Comparison of ENCODE assay signal across 7 cellular contexts in genomic region chr7:117124585-117125220, GRCh38.
DNase-seq lines count a peak whose midpoint lies in the region; ATAC-seq and TF ChIP-seq lines count a peak whose summit lies in the region.

No MANE protein-coding gene starts in this region.

- no peaks in the 10 kb centered on the region for H3K27me3 ChIP-seq in trophoblast cell (ENCODE audit: insufficient read depth, low read length)

- no peak overlapping the region for H3K4me2 ChIP-seq in trophoblast cell (ENCODE audit: low read length)

- no peak overlapping the region for H4K12ac ChIP-seq in trophoblast cell (ENCODE audit: low read depth, low read length)

- H3K36me3 Mint-ChIP-seq in activated CD4-positive, alpha-beta T cell treated with anti-CD3 and anti-CD28 coated beads, Interleukin-2, amount 10 ng/mL, durations not matched to agents 24 days and 14 days (ENCODE audit: low read depth): no peaks in the 10 kb centered on the region

- no peaks in the 10 kb centered on the region for H3K36me3 ChIP-seq in trophoblast cell (ENCODE audit: control insufficient read depth in 1 of 2, insufficient read depth in 2 of 2, low read length in 2 of 2)

- TF ChIP-seq POLR2A in GM18505 (IDR thresholded peaks at IDR 0.05; ENCODE audit: borderline replicate concordance, extremely low read depth, insufficient read depth, insufficient read length): no peak

- no peaks in the 10 kb centered on the region for H3K79me2 ChIP-seq in trophoblast cell (ENCODE audit: control insufficient read depth, insufficient read depth, low read length, poor library complexity)

- H2BK5ac ChIP-seq in trophoblast cell (ENCODE audit: low read depth, low read length, poor library complexity): no peak overlapping the region

- H3K27me3 Mint-ChIP-seq in activated CD4-positive, alpha-beta T cell treated with anti-CD3 and anti-CD28 coated beads, Interleukin-2, amount 10 ng/mL, durations not matched to agents 24 days and 14 days: peaks cover 8% of the 10 kb centered on the region

- no peaks in the 10 kb centered on the region for H3K79me1 ChIP-seq in trophoblast cell (ENCODE audit: low read length)

- H3K4me3 Mint-ChIP-seq in activated CD4-positive, alpha-beta T cell treated with anti-CD3 and anti-CD28 coated beads, Interleukin-2, amount 10 ng/mL, durations not matched to agents 24 days and 14 days: no peak overlapping the region

- ATAC-seq in GM18505 (IDR thresholded peaks at IDR 0.05; ENCODE audit: unreplicated experiment): peak; percentile 78
- peak; percentile 78 for ATAC-seq in HG02571 (IDR thresholded peaks at IDR 0.05; ENCODE audit: unreplicated experiment)

- DNase-seq in NAMALWA (ENCODE audit: low spot score) (peak; percentile 38), epithelial cell of prostate (ENCODE audit: low read depth, low spot score) (peak; percentile 57), trophoblast cell (peak; percentile 75 to 79), NCI-H526 treated with DMSO at 0.1 percent for 48 hours (lab: John Stamatoyannopoulos, UW) (no peak)
- peak; percentile 64 for DNase-seq in activated CD4-positive, alpha-beta T cell treated with anti-CD3 and anti-CD28 coated beads, Interleukin-2, amount 10 ng/mL, durations not matched to agents 24 days and 14 days

- no peaks in the 10 kb centered on the region for H3K9me3 ChIP-seq in trophoblast cell (ENCODE audit: insufficient read depth, low read depth, low read length)

- H3K18ac ChIP-seq in trophoblast cell (ENCODE audit: low read length): no peak overlapping the region

- H3K14ac ChIP-seq in trophoblast cell (ENCODE audit: low read length): no peak overlapping the region

- H2BK120ac ChIP-seq in trophoblast cell (ENCODE audit: insufficient read depth, low read length, poor library complexity): no peak overlapping the region

- H3K23ac ChIP-seq in trophoblast cell (ENCODE audit: low read length): no peak overlapping the region

- H3K4me1 ChIP-seq in trophoblast cell (ENCODE audit: control insufficient read depth in 1 of 2, insufficient read depth in 2 of 2, low read length in 2 of 2): no peaks in the 10 kb centered on the region

- H3K27ac Mint-ChIP-seq in activated CD4-positive, alpha-beta T cell treated with anti-CD3 and anti-CD28 coated beads, Interleukin-2, amount 10 ng/mL, durations not matched to agents 24 days and 14 days: no peak overlapping the region

- no peak overlapping the region for H4K8ac ChIP-seq in trophoblast cell (ENCODE audit: low read depth, low read length)

- no peak overlapping the region for H2AFZ ChIP-seq in trophoblast cell (ENCODE audit: insufficient read depth, low read length, poor library complexity)

- H3K4ac ChIP-seq in trophoblast cell (ENCODE audit: low read depth, low read length): no peak overlapping the region

- peaks cover 2% of the 10 kb centered on the region for H3K4me1 Mint-ChIP-seq in activated CD4-positive, alpha-beta T cell treated with anti-CD3 and anti-CD28 coated beads, Interleukin-2, amount 10 ng/mL, durations not matched to agents 24 days and 14 days

- H3K9ac ChIP-seq in trophoblast cell (ENCODE audit: low read length): no peak overlapping the region

- no CpG with 5 or more reads among the region's 4 CpGs for WGBS in trophoblast cell (ENCODE audit: extremely low coverage, insufficient coverage, insufficient read length)

- intact Hi-C loops in activated CD4-positive, alpha-beta T cell treated with anti-CD3 and anti-CD28 coated beads, Interleukin-2, amount 10 ng/mL, durations not matched to agents 24 days and 14 days (cut with micrococcal nuclease): no loop called here

- no peak overlapping the region for H2AK5ac ChIP-seq in trophoblast cell (ENCODE audit: low read length)

- H4K91ac ChIP-seq in trophoblast cell (ENCODE audit: low read depth, low read length): no peak overlapping the region

- H3K4me3 ChIP-seq in trophoblast cell (ENCODE audit: low read depth, low read length): no peak overlapping the region

- no peak overlapping the region for H2BK12ac ChIP-seq in trophoblast cell (ENCODE audit: low read length)

- H3K9me3 Mint-ChIP-seq in activated CD4-positive, alpha-beta T cell treated with anti-CD3 and anti-CD28 coated beads, Interleukin-2, amount 10 ng/mL, durations not matched to agents 24 days and 14 days: no peaks in the 10 kb centered on the region

- H3K27ac ChIP-seq in epithelial cell of prostate: no peak overlapping the region
- no peak overlapping the region for H3K27ac ChIP-seq in trophoblast cell (ENCODE audit: low read depth, low read length)
